ENCODE assay signal across 1 cellular context in the genomic region with DNA sequence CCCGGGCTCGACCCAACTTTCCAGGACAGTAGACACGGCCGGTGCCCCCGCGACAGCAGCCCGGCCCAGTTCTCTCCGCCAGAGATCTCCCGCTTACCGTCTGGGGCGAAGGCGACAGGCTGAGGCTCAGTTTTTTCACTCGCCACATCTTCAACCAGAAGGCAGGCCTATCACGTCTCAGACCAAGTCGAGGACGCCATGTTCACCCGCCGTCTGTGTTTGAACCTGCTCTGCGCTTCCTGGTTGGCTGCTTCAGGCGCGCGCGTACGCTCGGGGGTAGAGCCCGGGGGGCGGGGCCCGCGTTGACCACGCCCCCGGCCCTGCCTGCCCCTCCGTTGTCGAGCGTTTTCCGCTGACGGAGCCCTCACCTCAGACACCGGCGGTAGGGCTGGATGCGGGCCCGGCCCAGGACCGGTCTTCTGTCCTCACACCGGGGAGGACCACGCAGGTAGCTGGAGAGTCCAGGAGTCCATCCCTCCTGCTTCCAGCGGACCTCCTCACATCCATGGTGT.
TF ChIP-seq lines count a peak whose summit lies in the region.

A gene with protein sequence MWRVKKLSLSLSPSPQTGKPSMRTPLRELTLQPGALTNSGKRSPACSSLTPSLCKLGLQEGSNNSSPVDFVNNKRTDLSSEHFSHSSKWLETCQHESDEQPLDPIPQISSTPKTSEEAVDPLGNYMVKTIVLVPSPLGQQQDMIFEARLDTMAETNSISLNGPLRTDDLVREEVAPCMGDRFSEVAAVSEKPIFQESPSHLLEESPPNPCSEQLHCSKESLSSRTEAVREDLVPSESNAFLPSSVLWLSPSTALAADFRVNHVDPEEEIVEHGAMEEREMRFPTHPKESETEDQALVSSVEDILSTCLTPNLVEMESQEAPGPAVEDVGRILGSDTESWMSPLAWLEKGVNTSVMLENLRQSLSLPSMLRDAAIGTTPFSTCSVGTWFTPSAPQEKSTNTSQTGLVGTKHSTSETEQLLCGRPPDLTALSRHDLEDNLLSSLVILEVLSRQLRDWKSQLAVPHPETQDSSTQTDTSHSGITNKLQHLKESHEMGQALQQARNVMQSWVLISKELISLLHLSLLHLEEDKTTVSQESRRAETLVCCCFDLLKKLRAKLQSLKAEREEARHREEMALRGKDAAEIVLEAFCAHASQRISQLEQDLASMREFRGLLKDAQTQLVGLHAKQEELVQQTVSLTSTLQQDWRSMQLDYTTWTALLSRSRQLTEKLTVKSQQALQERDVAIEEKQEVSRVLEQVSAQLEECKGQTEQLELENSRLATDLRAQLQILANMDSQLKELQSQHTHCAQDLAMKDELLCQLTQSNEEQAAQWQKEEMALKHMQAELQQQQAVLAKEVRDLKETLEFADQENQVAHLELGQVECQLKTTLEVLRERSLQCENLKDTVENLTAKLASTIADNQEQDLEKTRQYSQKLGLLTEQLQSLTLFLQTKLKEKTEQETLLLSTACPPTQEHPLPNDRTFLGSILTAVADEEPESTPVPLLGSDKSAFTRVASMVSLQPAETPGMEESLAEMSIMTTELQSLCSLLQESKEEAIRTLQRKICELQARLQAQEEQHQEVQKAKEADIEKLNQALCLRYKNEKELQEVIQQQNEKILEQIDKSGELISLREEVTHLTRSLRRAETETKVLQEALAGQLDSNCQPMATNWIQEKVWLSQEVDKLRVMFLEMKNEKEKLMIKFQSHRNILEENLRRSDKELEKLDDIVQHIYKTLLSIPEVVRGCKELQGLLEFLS (minus strand): TSS at position 227 of the 512 bp plus-strand sequence. CDS start 79 bp downstream, at position 148.

TF ChIP-seq in HepG2, 621 proteins besides CTCF, POLR2A, EP300 and RAD21 (continued from another document and continues in another):
- no peak for TF ChIP-seq ZNF879 (CRISPR knock-in tag; IDR thresholded peaks at IDR 0.05)
- peak; percentile 41; the same call in 1 of the 2 replicates for TF ChIP-seq ZNF709 (CRISPR knock-in tag; IDR thresholded peaks at IDR 0.05)
- TF ChIP-seq, protein P1, sequence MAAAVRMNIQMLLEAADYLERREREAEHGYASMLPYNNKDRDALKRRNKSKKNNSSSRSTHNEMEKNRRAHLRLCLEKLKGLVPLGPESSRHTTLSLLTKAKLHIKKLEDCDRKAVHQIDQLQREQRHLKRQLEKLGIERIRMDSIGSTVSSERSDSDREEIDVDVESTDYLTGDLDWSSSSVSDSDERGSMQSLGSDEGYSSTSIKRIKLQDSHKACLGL (CRISPR knock-in tag; IDR thresholded peaks at IDR 0.05), result peak; percentile 61; the same call in 1 of the 2 replicates
- TF ChIP-seq NFIB (CRISPR knock-in tag; IDR thresholded peaks at IDR 0.05; ENCODE audit: borderline replicate concordance), result no peak
- TF ChIP-seq, protein P2, sequence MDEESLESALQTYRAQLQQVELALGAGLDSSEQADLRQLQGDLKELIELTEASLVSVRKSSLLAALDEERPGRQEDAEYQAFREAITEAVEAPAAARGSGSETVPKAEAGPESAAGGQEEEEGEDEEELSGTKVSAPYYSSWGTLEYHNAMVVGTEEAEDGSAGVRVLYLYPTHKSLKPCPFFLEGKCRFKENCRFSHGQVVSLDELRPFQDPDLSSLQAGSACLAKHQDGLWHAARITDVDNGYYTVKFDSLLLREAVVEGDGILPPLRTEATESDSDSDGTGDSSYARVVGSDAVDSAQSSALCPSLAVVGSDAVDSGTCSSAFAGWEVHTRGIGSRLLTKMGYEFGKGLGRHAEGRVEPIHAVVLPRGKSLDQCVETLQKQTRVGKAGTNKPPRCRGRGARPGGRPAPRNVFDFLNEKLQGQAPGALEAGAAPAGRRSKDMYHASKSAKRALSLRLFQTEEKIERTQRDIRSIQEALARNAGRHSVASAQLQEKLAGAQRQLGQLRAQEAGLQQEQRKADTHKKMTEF (CRISPR knock-in tag; IDR thresholded peaks at IDR 0.05), result peak; percentile 50; the same call in 1 of the 2 replicates
- TF ChIP-seq, protein P3, sequence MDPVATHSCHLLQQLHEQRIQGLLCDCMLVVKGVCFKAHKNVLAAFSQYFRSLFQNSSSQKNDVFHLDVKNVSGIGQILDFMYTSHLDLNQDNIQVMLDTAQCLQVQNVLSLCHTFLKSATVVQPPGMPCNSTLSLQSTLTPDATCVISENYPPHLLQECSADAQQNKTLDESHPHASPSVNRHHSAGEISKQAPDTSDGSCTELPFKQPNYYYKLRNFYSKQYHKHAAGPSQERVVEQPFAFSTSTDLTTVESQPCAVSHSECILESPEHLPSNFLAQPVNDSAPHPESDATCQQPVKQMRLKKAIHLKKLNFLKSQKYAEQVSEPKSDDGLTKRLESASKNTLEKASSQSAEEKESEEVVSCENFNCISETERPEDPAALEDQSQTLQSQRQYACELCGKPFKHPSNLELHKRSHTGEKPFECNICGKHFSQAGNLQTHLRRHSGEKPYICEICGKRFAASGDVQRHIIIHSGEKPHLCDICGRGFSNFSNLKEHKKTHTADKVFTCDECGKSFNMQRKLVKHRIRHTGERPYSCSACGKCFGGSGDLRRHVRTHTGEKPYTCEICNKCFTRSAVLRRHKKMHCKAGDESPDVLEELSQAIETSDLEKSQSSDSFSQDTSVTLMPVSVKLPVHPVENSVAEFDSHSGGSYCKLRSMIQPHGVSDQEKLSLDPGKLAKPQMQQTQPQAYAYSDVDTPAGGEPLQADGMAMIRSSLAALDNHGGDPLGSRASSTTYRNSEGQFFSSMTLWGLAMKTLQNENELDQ (CRISPR knock-in tag; IDR thresholded peaks at IDR 0.05; ENCODE audit: borderline replicate concordance), result no peak
- peak; percentile 94 for TF ChIP-seq ZNF878 (CRISPR knock-in tag; IDR thresholded peaks at IDR 0.05)
- TF ChIP-seq FOXA1 (IDR thresholded peaks at IDR 0.05), result no peak
- no peak for TF ChIP-seq FOXA1 (CRISPR knock-in tag; IDR thresholded peaks at IDR 0.05)
- no peak for TF ChIP-seq FLYWCH1 (CRISPR knock-in tag; IDR thresholded peaks at IDR 0.05)
- TF ChIP-seq HNRNPL (IDR thresholded peaks at IDR 0.05; ENCODE audit: low read depth, low read length), result no peak
- TF ChIP-seq EHMT2 (IDR thresholded peaks at IDR 0.05; ENCODE audit: borderline replicate concordance, low read depth, low read length), result no peak
- no peak for TF ChIP-seq SUZ12 (IDR thresholded peaks at IDR 0.05; ENCODE audit: low read depth, low read length)
- TF ChIP-seq MEF2D (CRISPR knock-in tag; IDR thresholded peaks at IDR 0.05), result no peak
- TF ChIP-seq HOXA3 (CRISPR knock-in tag; IDR thresholded peaks at IDR 0.05), result peak; percentile 34
- TF ChIP-seq ZNF615 (CRISPR knock-in tag; IDR thresholded peaks at IDR 0.05; ENCODE audit: borderline replicate concordance), result no peak
- TF ChIP-seq POLR2G (IDR thresholded peaks at IDR 0.05; ENCODE audit: low read depth, low read length), result peak; percentile 84
- TF ChIP-seq ATM (IDR thresholded peaks at IDR 0.05; ENCODE audit: borderline replicate concordance), result no peak
- TF ChIP-seq YEATS4 (CRISPR knock-in tag; IDR thresholded peaks at IDR 0.05; ENCODE audit: borderline replicate concordance), result peak; percentile 42; the same call in 1 of the 2 replicates
- peak; percentile 73; the same call in 1 of the 2 replicates for TF ChIP-seq BORCS8-MEF2B (CRISPR knock-in tag; IDR thresholded peaks at IDR 0.05)
- no peak for TF ChIP-seq PTBP1 (IDR thresholded peaks at IDR 0.05; ENCODE audit: low read depth, low read length, poor library complexity, severe bottlenecking)
- no peak for TF ChIP-seq SCMH1 (CRISPR knock-in tag; IDR thresholded peaks at IDR 0.05; ENCODE audit: borderline replicate concordance)
- TF ChIP-seq ZNF891 (CRISPR knock-in tag; IDR thresholded peaks at IDR 0.05), result peak; percentile 41; the same call in 1 of the 2 replicates
- TF ChIP-seq SNAI1 (CRISPR knock-in tag; IDR thresholded peaks at IDR 0.05; ENCODE audit: borderline replicate concordance), result peak; percentile 70; the same call in 1 of the 2 replicates
- TF ChIP-seq, protein P4, sequence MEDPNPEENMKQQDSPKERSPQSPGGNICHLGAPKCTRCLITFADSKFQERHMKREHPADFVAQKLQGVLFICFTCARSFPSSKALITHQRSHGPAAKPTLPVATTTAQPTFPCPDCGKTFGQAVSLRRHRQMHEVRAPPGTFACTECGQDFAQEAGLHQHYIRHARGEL (CRISPR knock-in tag; IDR thresholded peaks at IDR 0.05), result 0 out of 2 replicates have a peak, but pooled peaks have one; percentile 41
- TF ChIP-seq STAT5B (CRISPR knock-in tag; IDR thresholded peaks at IDR 0.05), result no peak
- no peak; the same call in 1 of the 2 replicates for TF ChIP-seq SP5 (CRISPR knock-in tag; IDR thresholded peaks at IDR 0.05; ENCODE audit: borderline replicate concordance, low read depth)
- TF ChIP-seq ZFP1 (CRISPR knock-in tag; IDR thresholded peaks at IDR 0.05), result no peak
- no peak for TF ChIP-seq MZF1 (CRISPR knock-in tag; IDR thresholded peaks at IDR 0.05; ENCODE audit: borderline replicate concordance)
- TF ChIP-seq SIN3A (IDR thresholded peaks at IDR 0.05; ENCODE audit: borderline replicate concordance, low read depth, low read length), result peak; percentile 97
- TF ChIP-seq ZNF451 (CRISPR knock-in tag; IDR thresholded peaks at IDR 0.05), result no peak
- TF ChIP-seq ZNF180 (CRISPR knock-in tag; IDR thresholded peaks at IDR 0.05; ENCODE audit: borderline replicate concordance, low read depth), result no peak
- TF ChIP-seq TAF15 (IDR thresholded peaks at IDR 0.05; ENCODE audit: low read depth, low read length, poor library complexity, severe bottlenecking), result no peak
- no peak for TF ChIP-seq ZNF121 (CRISPR knock-in tag; IDR thresholded peaks at IDR 0.05)
- no peak for TF ChIP-seq KLF11 (CRISPR knock-in tag; IDR thresholded peaks at IDR 0.05)
- no peak for TF ChIP-seq ZNF562 (CRISPR knock-in tag; IDR thresholded peaks at IDR 0.05; ENCODE audit: borderline replicate concordance)
- TF ChIP-seq ZNF207 (IDR thresholded peaks at IDR 0.05; ENCODE audit: borderline replicate concordance), result no peak
- TF ChIP-seq, protein P5, sequence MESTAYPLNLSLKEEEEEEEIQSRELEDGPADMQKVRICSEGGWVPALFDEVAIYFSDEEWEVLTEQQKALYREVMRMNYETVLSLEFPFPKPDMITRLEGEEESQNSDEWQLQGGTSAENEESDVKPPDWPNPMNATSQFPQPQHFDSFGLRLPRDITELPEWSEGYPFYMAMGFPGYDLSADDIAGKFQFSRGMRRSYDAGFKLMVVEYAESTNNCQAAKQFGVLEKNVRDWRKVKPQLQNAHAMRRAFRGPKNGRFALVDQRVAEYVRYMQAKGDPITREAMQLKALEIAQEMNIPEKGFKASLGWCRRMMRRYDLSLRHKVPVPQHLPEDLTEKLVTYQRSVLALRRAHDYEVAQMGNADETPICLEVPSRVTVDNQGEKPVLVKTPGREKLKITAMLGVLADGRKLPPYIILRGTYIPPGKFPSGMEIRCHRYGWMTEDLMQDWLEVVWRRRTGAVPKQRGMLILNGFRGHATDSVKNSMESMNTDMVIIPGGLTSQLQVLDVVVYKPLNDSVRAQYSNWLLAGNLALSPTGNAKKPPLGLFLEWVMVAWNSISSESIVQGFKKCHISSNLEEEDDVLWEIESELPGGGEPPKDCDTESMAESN (CRISPR knock-in tag; conservative IDR thresholded peaks at IDR 0.05), result peak; percentile 75; the same call in 1 of the 2 replicates
- no peak for TF ChIP-seq ZNF382 (CRISPR knock-in tag; IDR thresholded peaks at IDR 0.05; ENCODE audit: borderline replicate concordance)
- TF ChIP-seq, protein P6, sequence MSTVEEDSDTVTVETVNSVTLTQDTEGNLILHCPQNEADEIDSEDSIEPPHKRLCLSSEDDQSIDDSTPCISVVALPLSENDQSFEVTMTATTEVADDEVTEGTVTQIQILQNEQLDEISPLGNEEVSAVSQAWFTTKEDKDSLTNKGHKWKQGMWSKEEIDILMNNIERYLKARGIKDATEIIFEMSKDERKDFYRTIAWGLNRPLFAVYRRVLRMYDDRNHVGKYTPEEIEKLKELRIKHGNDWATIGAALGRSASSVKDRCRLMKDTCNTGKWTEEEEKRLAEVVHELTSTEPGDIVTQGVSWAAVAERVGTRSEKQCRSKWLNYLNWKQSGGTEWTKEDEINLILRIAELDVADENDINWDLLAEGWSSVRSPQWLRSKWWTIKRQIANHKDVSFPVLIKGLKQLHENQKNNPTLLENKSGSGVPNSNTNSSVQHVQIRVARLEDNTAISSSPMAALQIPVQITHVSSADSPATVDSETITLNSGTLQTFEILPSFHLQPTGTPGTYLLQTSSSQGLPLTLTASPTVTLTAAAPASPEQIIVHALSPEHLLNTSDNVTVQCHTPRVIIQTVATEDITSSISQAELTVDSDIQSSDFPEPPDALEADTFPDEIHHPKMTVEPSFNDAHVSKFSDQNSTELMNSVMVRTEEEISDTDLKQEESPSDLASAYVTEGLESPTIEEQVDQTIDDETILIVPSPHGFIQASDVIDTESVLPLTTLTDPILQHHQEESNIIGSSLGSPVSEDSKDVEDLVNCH (CRISPR knock-in tag; IDR thresholded peaks at IDR 0.05), result no peak
- TF ChIP-seq HNF4G (IDR thresholded peaks at IDR 0.05; ENCODE audit: borderline replicate concordance, low read depth, low read length), result no peak
- no peak for TF ChIP-seq HNF4G (CRISPR knock-in tag; IDR thresholded peaks at IDR 0.05; ENCODE audit: borderline replicate concordance, low read depth)
- TF ChIP-seq CBX5 (CRISPR knock-in tag; IDR thresholded peaks at IDR 0.05; ENCODE audit: borderline replicate concordance), result no peak
- TF ChIP-seq, protein P7, sequence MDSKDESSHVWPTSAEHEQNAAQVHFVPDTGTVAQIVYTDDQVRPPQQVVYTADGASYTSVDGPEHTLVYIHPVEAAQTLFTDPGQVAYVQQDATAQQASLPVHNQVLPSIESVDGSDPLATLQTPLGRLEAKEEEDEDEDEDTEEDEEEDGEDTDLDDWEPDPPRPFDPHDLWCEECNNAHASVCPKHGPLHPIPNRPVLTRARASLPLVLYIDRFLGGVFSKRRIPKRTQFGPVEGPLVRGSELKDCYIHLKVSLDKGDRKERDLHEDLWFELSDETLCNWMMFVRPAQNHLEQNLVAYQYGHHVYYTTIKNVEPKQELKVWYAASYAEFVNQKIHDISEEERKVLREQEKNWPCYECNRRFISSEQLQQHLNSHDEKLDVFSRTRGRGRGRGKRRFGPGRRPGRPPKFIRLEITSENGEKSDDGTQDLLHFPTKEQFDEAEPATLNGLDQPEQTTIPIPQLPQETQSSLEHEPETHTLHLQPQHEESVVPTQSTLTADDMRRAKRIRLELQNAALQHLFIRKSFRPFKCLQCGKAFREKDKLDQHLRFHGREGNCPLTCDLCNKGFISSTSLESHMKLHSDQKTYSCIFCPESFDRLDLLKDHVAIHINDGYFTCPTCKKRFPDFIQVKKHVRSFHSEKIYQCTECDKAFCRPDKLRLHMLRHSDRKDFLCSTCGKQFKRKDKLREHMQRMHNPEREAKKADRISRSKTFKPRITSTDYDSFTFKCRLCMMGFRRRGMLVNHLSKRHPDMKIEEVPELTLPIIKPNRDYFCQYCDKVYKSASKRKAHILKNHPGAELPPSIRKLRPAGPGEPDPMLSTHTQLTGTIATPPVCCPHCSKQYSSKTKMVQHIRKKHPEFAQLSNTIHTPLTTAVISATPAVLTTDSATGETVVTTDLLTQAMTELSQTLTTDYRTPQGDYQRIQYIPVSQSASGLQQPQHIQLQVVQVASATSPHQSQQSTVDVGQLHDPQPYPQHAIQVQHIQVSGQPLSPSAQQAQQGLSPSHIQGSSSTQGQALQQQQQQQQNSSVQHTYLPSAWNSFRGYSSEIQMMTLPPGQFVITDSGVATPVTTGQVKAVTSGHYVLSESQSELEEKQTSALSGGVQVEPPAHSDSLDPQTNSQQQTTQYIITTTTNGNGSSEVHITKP (CRISPR knock-in tag; IDR thresholded peaks at IDR 0.05; ENCODE audit: low read depth), result no peak
- TF ChIP-seq ZFP82 (CRISPR knock-in tag; IDR thresholded peaks at IDR 0.05; ENCODE audit: borderline replicate concordance), result 0 out of 2 replicates have a peak, but pooled peaks have one; percentile 82
- TF ChIP-seq ZNF232 (CRISPR knock-in tag; IDR thresholded peaks at IDR 0.05; ENCODE audit: borderline replicate concordance), result peak; percentile 60; the same call in 1 of the 2 replicates
- TF ChIP-seq MATR3 (CRISPR knock-in tag; IDR thresholded peaks at IDR 0.05), result no peak
- no peak for TF ChIP-seq SRSF9 (IDR thresholded peaks at IDR 0.05; ENCODE audit: borderline replicate concordance, insufficient read depth, low read depth, low read length, poor library complexity, severe bottlenecking)
